22 cellular contexts compared by ENCODE assay signal in the genomic region with DNA sequence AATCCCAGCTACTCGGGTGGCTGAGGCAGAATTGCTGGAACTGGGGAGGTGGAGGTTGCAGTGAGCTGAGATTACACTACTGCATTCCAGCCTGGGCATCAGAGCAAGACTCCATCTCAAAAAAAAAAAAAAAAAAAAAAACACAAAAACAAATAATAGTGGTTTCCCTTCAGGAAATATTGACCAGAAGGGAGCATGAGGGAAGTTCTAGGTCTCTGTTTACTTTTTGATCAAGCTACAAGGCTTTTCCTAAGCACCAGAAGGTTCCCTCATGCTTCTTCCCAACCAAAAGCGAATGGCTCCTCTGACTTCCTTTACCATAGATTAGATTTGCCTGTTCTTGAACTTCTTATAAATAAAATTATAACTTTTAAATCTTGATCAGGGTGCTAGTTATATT. TPM values are rescaled to one million over a fixed set of nuclear protein-coding genes. Genes with fewer than 3 reads are reported as not detected.
DNase-seq lines count a peak whose midpoint lies in the region; ATAC-seq and TF ChIP-seq lines count a peak whose summit lies in the region.
"Had no signal": no experiment of that assay in that cellular context is flagged by ENCODE, and none has a peak within 500 bp of the region (broad histone marks: within the 10 kb centered on the region; RNA-seq: fewer than 3 reads in every experiment).

No MANE protein-coding gene starts in this region.

- H3K36me3 Mint-ChIP-seq in activated CD4-positive, alpha-beta T cell treated with anti-CD3 and anti-CD28 coated beads for 36 hours (ENCODE audit: low read depth) = no peaks in the 10 kb centered on the region
- H3K36me3 Mint-ChIP-seq: activated naive CD8-positive, alpha-beta T cell treated with anti-CD3 and anti-CD28 coated beads for 36 hours; brain; CD4-positive, CD25-positive, alpha-beta regulatory T cell had no signal

- H4K20me1 ChIP-seq in HCT116 (ENCODE audit: insufficient read depth) = no peaks in the 10 kb centered on the region
- H4K20me1 ChIP-seq in osteoblast (ENCODE audit: insufficient read depth, low read length) = no peaks in the 10 kb centered on the region

- CTCF ChIA-PET in HCT116 (lab: Charles Lee) = interaction anchor here (1.0 to 3.9 kb wide), 2 partner anchors 13 to 18 kb away, joined by 3 to 13 read pairs; no protein-coding TSS in a partner anchor
- CTCF ChIA-PET in activated CD4-positive, alpha-beta T cell treated with anti-CD3 and anti-CD28 coated beads for 36 hours (lab: Charles Lee) = interaction anchor here (0.9 kb wide), 1 partner anchor 13 kb away, joined by 3 read pairs; no protein-coding TSS in a partner anchor

- POLR2A ChIA-PET in HCT116 (lab: Charles Lee) = no interaction called here
- POLR2A ChIA-PET in activated CD4-positive, alpha-beta T cell treated with anti-CD3 and anti-CD28 coated beads for 36 hours (lab: Charles Lee) = no interaction called here

- H3K4me3 ChIP-seq in ACC112 (ENCODE audit: low read depth, low read length) = no peak overlapping the region
- H3K4me3 ChIP-seq in HCT116 (replicated peaks in 1 of 2; ENCODE audit: low read depth in 1 of 2, low read length in 2 of 2) = no peak overlapping the region
- no peak overlapping the region for H3K4me3 ChIP-seq in coronary artery
- H3K4me3 ChIP-seq in osteoblast (ENCODE audit: insufficient read depth, low read length) = no peak overlapping the region
- H3K4me3 ChIP-seq: GM12878, testis had no signal

- H3K4me1 ChIP-seq in ACC112 (ENCODE audit: control insufficient read depth, insufficient read depth, low read length, unreplicated experiment) (peaks cover 7% of the 10 kb centered on the region), HCT116 (ENCODE audit: control insufficient read depth in 1 of 2, insufficient read depth in 2 of 2, low read length in 2 of 2) (peaks cover 8 to 14% of the 10 kb centered on the region in 2 experiments; a peak in 3 of 4 replicates), osteoblast (ENCODE audit: insufficient read depth, low read length) (peaks cover 22% of the 10 kb centered on the region)
- H3K4me1 ChIP-seq: testis had no signal

- no peaks in the 10 kb centered on the region for H3K9me3 Mint-ChIP-seq in activated CD4-positive, alpha-beta T cell treated with anti-CD3 and anti-CD28 coated beads for 36 hours (ENCODE audit: low read depth)
- H3K9me3 Mint-ChIP-seq: activated naive CD8-positive, alpha-beta T cell treated with anti-CD3 and anti-CD28 coated beads for 36 hours; activated T-helper 2 cell treated with anti-CD3 and anti-CD28 coated beads, Interferon-gamma antibody, Interleukin-2, Interleukin-4, amounts not matched to agents 10 μg/mL and 5 μg/mL and 100 μg/mL, durations not matched to agents 14 hours and 24 hours and 36 hours had no signal

- H3K27me3 Mint-ChIP-seq in activated CD4-positive, alpha-beta T cell treated with anti-CD3 and anti-CD28 coated beads for 36 hours = no peaks in the 10 kb centered on the region
- H3K27me3 Mint-ChIP-seq: activated naive CD8-positive, alpha-beta T cell treated with anti-CD3 and anti-CD28 coated beads for 36 hours; CD4-positive, CD25-positive, alpha-beta regulatory T cell had no signal

- intact Hi-C loops in HCT116 (cut with micrococcal nuclease) = no loop called here
- intact Hi-C loops in activated CD4-positive, alpha-beta T cell treated with anti-CD3 and anti-CD28 coated beads for 36 hours (cut with DNase I, micrococcal nuclease) = no loop called here

- H3K27me3 ChIP-seq in ACC112 (ENCODE audit: insufficient read depth, low read length) (no peaks in the 10 kb centered on the region), HCT116 (ENCODE audit: insufficient read depth, low read length) (no peaks in the 10 kb centered on the region), osteoblast (ENCODE audit: insufficient read depth, low read length) (no peaks in the 10 kb centered on the region)
- H3K27me3 ChIP-seq: neutrophil, testis had no signal

- H3K9me3 ChIP-seq in HCT116 (ENCODE audit: control insufficient read depth in 1 of 2, insufficient read depth in 1 of 2, low read depth in 1 of 2, low read length in 2 of 2) (no peaks in the 10 kb centered on the region), osteoblast (ENCODE audit: low read depth, low read length) (no peaks in the 10 kb centered on the region)
- H3K9me3 ChIP-seq: neutrophil, testis had no signal

- no peak for TF ChIP-seq RAD21 in HCT116 (IDR thresholded peaks at IDR 0.05; ENCODE audit: low read depth)

- H3K36me3 ChIP-seq in ACC112 (ENCODE audit: insufficient read depth, low read length) (no peaks in the 10 kb centered on the region), HCT116 (ENCODE audit: control insufficient read depth in 1 of 2, insufficient read depth in 2 of 2, low read length in 2 of 2) (no peaks in the 10 kb centered on the region), osteoblast (ENCODE audit: insufficient read depth, low read length) (no peaks in the 10 kb centered on the region)
- H3K36me3 ChIP-seq: neutrophil had no signal

- H3K9me2 ChIP-seq in HCT116 (ENCODE audit: insufficient read depth) = no peaks in the 10 kb centered on the region

- RAD21 ChIA-PET in HCT116 (lab: Charles Lee; ENCODE audit: low non-redundant PET in 1 of 2, low total read pairs in 2 of 2, uncharacterized antibody in 2 of 2, unreplicated experiment in 2 of 2) = no interaction called here

- no peak overlapping the region for H3K9ac ChIP-seq in HCT116 (ENCODE audit: low read length)

- no peak overlapping the region for H3K4me3 Mint-ChIP-seq in activated CD4-positive, alpha-beta T cell treated with anti-CD3 and anti-CD28 coated beads for 36 hours
- H3K4me3 Mint-ChIP-seq: activated naive CD8-positive, alpha-beta T cell treated with anti-CD3 and anti-CD28 coated beads for 36 hours; brain; CD4-positive, CD25-positive, alpha-beta regulatory T cell had no signal

- H3K27ac Mint-ChIP-seq in activated CD4-positive, alpha-beta T cell treated with anti-CD3 and anti-CD28 coated beads for 36 hours = no peak overlapping the region
- H3K27ac Mint-ChIP-seq: activated naive CD8-positive, alpha-beta T cell treated with anti-CD3 and anti-CD28 coated beads for 36 hours; activated T-helper 2 cell treated with anti-CD3 and anti-CD28 coated beads, Interferon-gamma antibody, Interleukin-2, Interleukin-4, amounts not matched to agents 10 μg/mL and 5 μg/mL and 100 μg/mL, durations not matched to agents 14 hours and 24 hours and 36 hours; brain; CD4-positive, CD25-positive, alpha-beta regulatory T cell had no signal

- BruUV-seq in HCT116 (replicated peaks; lab: Mats Ljungman, UMichigan) = no TSS peak

- TF ChIP-seq POLR2A in HCT116 (IDR thresholded peaks at IDR 0.05; ENCODE audit: borderline replicate concordance, extremely low read depth, insufficient read depth, insufficient read length) = no peak

- no peak overlapping the region for H2AFZ ChIP-seq in ACC112 (ENCODE audit: low read length, unreplicated experiment)
- H2AFZ ChIP-seq in HCT116 (ENCODE audit: low read depth, low read length, poor library complexity, severe bottlenecking) = no peak overlapping the region
- H2AFZ ChIP-seq in osteoblast (ENCODE audit: low read length) = no peak overlapping the region

- TF ChIP-seq CTCF in HCT116 (IDR thresholded peaks at IDR 0.05 in 2 of 3, conservative IDR thresholded peaks at IDR 0.05 in 1 of 3; ENCODE audit: borderline replicate concordance in 1 of 3, insufficient read depth in 1 of 3, low read depth in 2 of 3, low read length in 2 of 3) (no peak), coronary artery (IDR thresholded peaks at IDR 0.05) (no peak), osteoblast (IDR thresholded peaks at IDR 0.05; ENCODE audit: extremely low read depth, low read depth, low read length) (no peak)

- no peaks in the 10 kb centered on the region for H3K79me2 ChIP-seq in ACC112 (ENCODE audit: control insufficient read depth, insufficient read depth, low read length, unreplicated experiment)
- no peaks in the 10 kb centered on the region for H3K79me2 ChIP-seq in HCT116 (ENCODE audit: insufficient read depth, low read length)
- H3K79me2 ChIP-seq in osteoblast (ENCODE audit: insufficient read depth, low read length) = no peaks in the 10 kb centered on the region

- H3K27ac ChIP-seq in ACC112 (ENCODE audit: low read depth, low read length) = peak overlapping the region; percentile 76
- H3K27ac ChIP-seq in HCT116 (ENCODE audit: low read depth, low read length) = no peak overlapping the region
- peak overlapping the region; percentile 76 to 78 for H3K27ac ChIP-seq in coronary artery
- peak overlapping the region; percentile 91 for H3K27ac ChIP-seq in osteoblast (ENCODE audit: low read depth, low read length)
- H3K27ac ChIP-seq: neutrophil, testis had no signal

- no peaks in the 10 kb centered on the region for H3K4me1 Mint-ChIP-seq in activated CD4-positive, alpha-beta T cell treated with anti-CD3 and anti-CD28 coated beads for 36 hours
- H3K4me1 Mint-ChIP-seq: activated naive CD8-positive, alpha-beta T cell treated with anti-CD3 and anti-CD28 coated beads for 36 hours; brain had no signal

- H3K4me2 ChIP-seq in HCT116 (ENCODE audit: low read length) = peak overlapping the region; percentile 46
- H3K4me2 ChIP-seq in osteoblast (ENCODE audit: insufficient read depth, low read length) = peak overlapping the region; percentile 28

- DNase-seq in HCT116 (ENCODE audit: low read depth, low spot score) (no peak), coronary artery (ENCODE audit: low spot score) (no peak), osteoblast (ENCODE audit: insufficient read length, low spot score, missing footprints) (peak; percentile 26)
- no peak for DNase-seq in activated CD4-positive, alpha-beta T cell treated with anti-CD3 and anti-CD28 coated beads for 36 hours
- DNase-seq: activated CD8-positive, alpha-beta memory T cell treated with anti-CD3 and anti-CD28 coated beads, Interleukin-2, amount 50 U/mL, for 4 hours; activated naive CD8-positive, alpha-beta T cell treated with anti-CD3 and anti-CD28 coated beads for 36 hours; CD4-positive, CD25-positive, alpha-beta regulatory T cell; NCI-H146; NCI-H2171; NCI-H526 treated with DMSO at 0.1 percent for 48 hours; SHP77 treated with DMSO at 0.1 percent for 48 hours; testis had no signal

- ATAC-seq in HCT116 (no peak), HG03039 (IDR thresholded peaks at IDR 0.05; ENCODE audit: unreplicated experiment) (no peak), HG02642 (IDR thresholded peaks at IDR 0.05; ENCODE audit: poor library complexity, unreplicated experiment) (no peak), GM21619 (IDR thresholded peaks at IDR 0.05; ENCODE audit: unreplicated experiment) (no peak)
- ATAC-seq in activated CD4-positive, alpha-beta T cell treated with anti-CD3 and anti-CD28 coated beads for 36 hours = no peak
- ATAC-seq: GM12878, left lobe of liver had no signal

TF ChIP-seq in HCT116, 20 proteins besides CTCF, POLR2A, EP300 and RAD21:
- TF ChIP-seq, protein P1, sequence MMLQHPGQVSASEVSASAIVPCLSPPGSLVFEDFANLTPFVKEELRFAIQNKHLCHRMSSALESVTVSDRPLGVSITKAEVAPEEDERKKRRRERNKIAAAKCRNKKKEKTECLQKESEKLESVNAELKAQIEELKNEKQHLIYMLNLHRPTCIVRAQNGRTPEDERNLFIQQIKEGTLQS (IDR thresholded peaks at IDR 0.05) = no peak
- TF ChIP-seq ZNF274 (IDR thresholded peaks at IDR 0.05; ENCODE audit: low read depth, low read length) = no peak
- no peak for TF ChIP-seq JUND (IDR thresholded peaks at IDR 0.05)

RNA-seq across cellular contexts. Expression of a gene that starts 18.3 kb away (rescaled TPM):
- total RNA-seq in HCT116 (2021; ENCODE audit: unreplicated experiment) (0.05 TPM), osteoblast (under 0.01 TPM in 1 of 2 replicates, not detected in the other)
- 0.01 TPM in 2 replicates for polyA plus RNA-seq in HCT116 (2012)
- total RNA-seq in activated CD4-positive, alpha-beta T cell treated with anti-CD3 and anti-CD28 coated beads for 36 hours = under 1 TPM; 0.53 to 0.58 TPM
- total RNA-seq: left lobe of liver, renal cortical epithelial cell had no signal
